In the genomic region with DNA sequence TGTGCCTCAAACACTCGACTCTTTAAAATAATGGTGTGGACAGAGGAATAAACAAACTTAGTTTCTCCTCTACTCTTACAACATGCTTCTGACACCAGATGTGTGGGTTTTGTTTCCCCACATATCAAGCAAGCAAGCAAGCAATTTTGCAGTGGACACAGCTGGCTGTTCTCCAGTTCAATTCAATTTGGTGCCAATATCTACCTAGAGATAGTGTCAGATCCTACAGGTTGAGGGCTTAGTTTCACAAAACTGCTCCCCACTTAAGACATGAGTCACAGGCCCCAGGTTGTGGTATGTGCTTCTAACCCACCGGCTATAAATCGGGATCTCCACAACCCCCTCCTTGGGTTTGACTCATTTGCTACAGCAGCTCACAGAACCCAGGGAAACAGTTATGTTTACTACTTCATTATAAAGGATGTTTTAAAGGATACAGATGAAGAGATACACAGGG, we compare ENCODE assay signal across 11 cellular contexts.
DNase-seq lines count a peak whose midpoint lies in the region; ATAC-seq, FAIRE-seq and TF ChIP-seq lines count a peak whose summit lies in the region.
"Had no signal": no experiment of that assay in that cellular context is flagged by ENCODE, and none has a peak within 500 bp of the region (broad histone marks: within the 10 kb centered on the region; RNA-seq: fewer than 3 reads in every experiment).

No MANE protein-coding gene starts in this region.

- no peak overlapping the region for H3K4me2 ChIP-seq in mesendoderm (ENCODE audit: low read length)

- no peak overlapping the region for H2AK5ac ChIP-seq in mesendoderm (ENCODE audit: low read length)

- H3K79me2 ChIP-seq in mesendoderm (ENCODE audit: control insufficient read depth, insufficient read depth, low read length) = no peaks in the 10 kb centered on the region

- no peak overlapping the region for H3K9ac ChIP-seq in mesendoderm (ENCODE audit: low read length)

- H3K4me1 ChIP-seq in mesendoderm (ENCODE audit: control insufficient read depth, low read depth, low read length) = no peaks in the 10 kb centered on the region

- H3K56ac ChIP-seq in mesendoderm (ENCODE audit: low read length) = no peak overlapping the region

- H3K36me3 ChIP-seq in mesendoderm (ENCODE audit: control insufficient read depth, insufficient read depth, low read length) = no peaks in the 10 kb centered on the region
- H3K36me3 ChIP-seq: vagina had no signal

- CTCF ChIA-PET in activated naive CD4-positive, alpha-beta T cell treated with anti-CD3 and anti-CD28 coated beads for 36 hours (lab: Charles Lee) = interaction anchor here (2.7 kb wide), 1 partner anchor 11 kb away, joined by 24 read pairs; no protein-coding TSS in a partner anchor
- CTCF ChIA-PET in activated CD8-positive, alpha-beta T cell treated with anti-CD3 and anti-CD28 coated beads for 36 hours (lab: Charles Lee) = interaction anchor here (1.2 to 5.9 kb wide), 4 partner anchors 10 to 291 kb away, joined by 3 to 30 read pairs (median 5); no protein-coding TSS in a partner anchor

- H3K79me1 ChIP-seq in mesendoderm (ENCODE audit: low read length) = no peaks in the 10 kb centered on the region

- FAIRE-seq in D721Med (lab: Jason Lieb, UNC) = no peak

- DNase-seq in activated naive CD4-positive, alpha-beta T cell treated with anti-CD3 and anti-CD28 coated beads for 36 hours = no peak
- no peak for DNase-seq in activated naive CD4-positive, alpha-beta T cell (lab: John Stamatoyannopoulos, UW)
- peak; percentile 73 for DNase-seq in activated CD8-positive, alpha-beta T cell treated with anti-CD3 and anti-CD28 coated beads for 36 hours
- DNase-seq in fibroblast of mammary gland (ENCODE audit: low read depth) (peak; percentile 67), DMS114 treated with DMSO at 0.1 percent for 48 hours (lab: John Stamatoyannopoulos, UW; ENCODE audit: unreplicated experiment) (no peak), mesendoderm (no peak), D721Med (ENCODE audit: insufficient read length, low spot score) (no peak)
- DNase-seq: H7, NCI-H345 had no signal

- H3K4me3 ChIP-seq in fibroblast of mammary gland (ENCODE audit: control insufficient read depth, low read depth, low read length) (no peak overlapping the region), mesendoderm (ENCODE audit: low read length) (no peak overlapping the region)
- H3K4me3 ChIP-seq: vagina had no signal

- no peak overlapping the region for H3K27ac ChIP-seq in mesendoderm (ENCODE audit: low read depth, low read length)
- H3K27ac ChIP-seq: vagina had no signal

- H4K5ac ChIP-seq in mesendoderm (ENCODE audit: low read length) = no peak overlapping the region

- no peak overlapping the region for H3K4me3 Mint-ChIP-seq in activated naive CD4-positive, alpha-beta T cell treated with anti-CD3 and anti-CD28 coated beads for 36 hours
- no peak overlapping the region for H3K4me3 Mint-ChIP-seq in activated CD8-positive, alpha-beta T cell treated with anti-CD3 and anti-CD28 coated beads for 36 hours
- H3K4me3 Mint-ChIP-seq in stimulated activated memory B cell treated with anti-CD40 and anti-IgM and Interleukin-4, amounts not matched to agents 10 μg/mL and 1 μg/mL and 100 μg/mL, for 72 hours = no peak overlapping the region

- no peak overlapping the region for H2BK5ac ChIP-seq in mesendoderm (ENCODE audit: low read length)

- no peak overlapping the region for H3K23ac ChIP-seq in mesendoderm (ENCODE audit: low read length)

- TF ChIP-seq CTCF in activated CD8-positive, alpha-beta T cell treated with anti-CD3 and anti-CD28 coated beads for 36 hours (IDR thresholded peaks at IDR 0.05) = no peak
- TF ChIP-seq CTCF in fibroblast of mammary gland (conservative IDR thresholded peaks at IDR 0.05; ENCODE audit: control insufficient read depth, insufficient read depth, low read depth, low read length) (no peak), D721Med (IDR thresholded peaks at IDR 0.05; ENCODE audit: insufficient read depth, missing control alignments) (no peak)

- WGBS in mesendoderm (ENCODE audit: extremely low coverage, insufficient coverage, low lambda C conversion rate) = no CpG with 5 or more reads among the region's 3 CpGs

- H3K27ac Mint-ChIP-seq in activated naive CD4-positive, alpha-beta T cell treated with anti-CD3 and anti-CD28 coated beads for 36 hours = peak overlapping the region; percentile 69
- H3K27ac Mint-ChIP-seq in activated CD8-positive, alpha-beta T cell treated with anti-CD3 and anti-CD28 coated beads for 36 hours = peak overlapping the region; percentile 69
- peak overlapping the region; percentile 31 for H3K27ac Mint-ChIP-seq in stimulated activated memory B cell treated with anti-CD40 and anti-IgM and Interleukin-4, amounts not matched to agents 10 μg/mL and 1 μg/mL and 100 μg/mL, for 72 hours

- H3K18ac ChIP-seq in mesendoderm (ENCODE audit: low read length) = no peak overlapping the region

- H3K4me1 Mint-ChIP-seq in activated naive CD4-positive, alpha-beta T cell treated with anti-CD3 and anti-CD28 coated beads for 36 hours (ENCODE audit: low read depth) = peaks cover 88% of the 10 kb centered on the region
- peaks cover 93% of the 10 kb centered on the region for H3K4me1 Mint-ChIP-seq in activated CD8-positive, alpha-beta T cell treated with anti-CD3 and anti-CD28 coated beads for 36 hours (ENCODE audit: low read depth)
- peaks cover 58% of the 10 kb centered on the region for H3K4me1 Mint-ChIP-seq in stimulated activated memory B cell treated with anti-CD40 and anti-IgM and Interleukin-4, amounts not matched to agents 10 μg/mL and 1 μg/mL and 100 μg/mL, for 72 hours

- H3K36me3 Mint-ChIP-seq in activated naive CD4-positive, alpha-beta T cell treated with anti-CD3 and anti-CD28 coated beads for 36 hours (ENCODE audit: low read depth) = peaks cover 72% of the 10 kb centered on the region
- H3K36me3 Mint-ChIP-seq in activated CD8-positive, alpha-beta T cell treated with anti-CD3 and anti-CD28 coated beads for 36 hours (ENCODE audit: low read depth) = peaks cover 95% of the 10 kb centered on the region
- peaks cover 38% of the 10 kb centered on the region for H3K36me3 Mint-ChIP-seq in stimulated activated memory B cell treated with anti-CD40 and anti-IgM and Interleukin-4, amounts not matched to agents 10 μg/mL and 1 μg/mL and 100 μg/mL, for 72 hours

- H3K4ac ChIP-seq in mesendoderm (ENCODE audit: low read depth, low read length) = no peak overlapping the region

- no peak overlapping the region for H2BK120ac ChIP-seq in mesendoderm (ENCODE audit: low read depth, low read length)

- H3K27me3 ChIP-seq in mesendoderm (ENCODE audit: insufficient read depth, low read length, poor library complexity) = no peaks in the 10 kb centered on the region
- H3K27me3 ChIP-seq: vagina had no signal

- H3K9me3 Mint-ChIP-seq in activated naive CD4-positive, alpha-beta T cell treated with anti-CD3 and anti-CD28 coated beads for 36 hours = peaks cover 11% of the 10 kb centered on the region
- H3K9me3 Mint-ChIP-seq in activated CD8-positive, alpha-beta T cell treated with anti-CD3 and anti-CD28 coated beads for 36 hours = peaks cover 11% of the 10 kb centered on the region
- H3K9me3 Mint-ChIP-seq in stimulated activated memory B cell treated with anti-CD40 and anti-IgM and Interleukin-4, amounts not matched to agents 10 μg/mL and 1 μg/mL and 100 μg/mL, for 72 hours = no peaks in the 10 kb centered on the region

- H3K27me3 Mint-ChIP-seq in activated naive CD4-positive, alpha-beta T cell treated with anti-CD3 and anti-CD28 coated beads for 36 hours (ENCODE audit: low read depth) = no peaks in the 10 kb centered on the region
- no peaks in the 10 kb centered on the region for H3K27me3 Mint-ChIP-seq in activated CD8-positive, alpha-beta T cell treated with anti-CD3 and anti-CD28 coated beads for 36 hours
- no peaks in the 10 kb centered on the region for H3K27me3 Mint-ChIP-seq in stimulated activated memory B cell treated with anti-CD40 and anti-IgM and Interleukin-4, amounts not matched to agents 10 μg/mL and 1 μg/mL and 100 μg/mL, for 72 hours

- H4K8ac ChIP-seq in mesendoderm (ENCODE audit: low read depth, low read length) = no peak overlapping the region

- POLR2A ChIA-PET in activated CD8-positive, alpha-beta T cell treated with anti-CD3 and anti-CD28 coated beads for 36 hours (lab: Charles Lee) = interaction anchor here (0.6 to 3.2 kb wide), 5 partner anchors 11 to 137 kb away, joined by 3 to 11 read pairs (median 3); no protein-coding TSS in a partner anchor

- no peak overlapping the region for H2BK15ac ChIP-seq in mesendoderm (replicated peaks; ENCODE audit: low read depth)

- peak; percentile 72 for ATAC-seq in activated CD8-positive, alpha-beta T cell treated with anti-CD3 and anti-CD28 coated beads for 36 hours
- no peak for ATAC-seq in stimulated activated memory B cell treated with anti-CD40 and anti-IgM and Interleukin-4, amounts not matched to agents 10 μg/mL and 1 μg/mL and 100 μg/mL, for 72 hours

- intact Hi-C loops in activated naive CD4-positive, alpha-beta T cell treated with anti-CD3 and anti-CD28 coated beads for 36 hours (cut with micrococcal nuclease) = no loop called here
- intact Hi-C loops in activated CD8-positive, alpha-beta T cell treated with anti-CD3 and anti-CD28 coated beads for 36 hours (cut with micrococcal nuclease) = no loop called here

Comparison
In these comparisons a context has a peak if more than half of its experiments do, and no peak if none do; other contexts are left out.
1. DNase-seq: peak in activated CD8-positive, alpha-beta T cell treated with anti-CD3 and anti-CD28 coated beads for 36 hours (single experiment) and fibroblast of mammary gland (single experiment); none in activated naive CD4-positive, alpha-beta T cell treated with anti-CD3 and anti-CD28 coated beads for 36 hours (single experiment), activated naive CD4-positive, alpha-beta T cell (0 of 4), DMS114 treated with DMSO at 0.1 percent for 48 hours (single experiment), mesendoderm (single experiment) and D721Med (single experiment).
2. Peak in every context shown above with its lines, with median percentiles within 50 percentile points of each other: H3K27ac Mint-ChIP-seq.